ENCODE assay signal across 24 cellular contexts in the genomic region with DNA sequence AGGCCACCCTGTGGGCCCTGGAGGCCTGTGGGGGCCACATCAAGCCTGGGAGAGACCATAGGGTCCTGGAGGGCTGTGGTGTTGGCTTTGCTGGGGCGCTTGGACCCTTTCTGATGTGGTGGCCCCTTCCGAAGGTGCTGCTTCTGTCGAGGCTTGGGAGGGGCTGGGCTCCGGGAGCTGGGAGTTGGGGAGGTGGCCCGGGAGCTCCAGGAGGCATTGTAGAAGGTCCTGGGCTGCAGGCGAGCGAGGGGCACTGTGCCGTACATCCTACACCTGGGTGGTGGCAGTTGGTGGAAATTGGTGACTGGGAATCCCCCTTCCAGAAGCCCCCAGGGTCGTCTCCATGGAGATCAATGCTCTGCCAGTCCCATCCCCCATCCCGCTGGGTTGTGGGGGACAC. TPM values are rescaled to one million over a fixed set of nuclear protein-coding genes. Genes with fewer than 3 reads are reported as not detected.
DNase-seq lines count a peak whose midpoint lies in the region; ATAC-seq and TF ChIP-seq lines count a peak whose summit lies in the region.
"Had no signal": no experiment of that assay in that cellular context is flagged by ENCODE, and none has a peak within 500 bp of the region (broad histone marks: within the 10 kb centered on the region; RNA-seq: fewer than 3 reads in every experiment).

No MANE protein-coding gene starts in this region.

- H4K20me1 ChIP-seq in SK-N-SH (ENCODE audit: insufficient read depth) = no peaks in the 10 kb centered on the region

- H4K8ac ChIP-seq in neuronal stem cell (ENCODE audit: low read depth, low read length) = peak overlapping the region; percentile 56

- no peak overlapping the region for H3K27ac ChIP-seq in SK-N-SH (ENCODE audit: low read depth in 2 of 2, low read length in 1 of 2)
- no peak overlapping the region for H3K27ac ChIP-seq in neuronal stem cell (replicated peaks; ENCODE audit: low read length)
- H3K27ac ChIP-seq: HL-60 had no signal

- no peak overlapping the region for H3K4me3 Mint-ChIP-seq in activated naive CD8-positive, alpha-beta T cell treated with anti-CD3 and anti-CD28 coated beads for 36 hours
- no peak overlapping the region for H3K4me3 Mint-ChIP-seq in endothelial cell (ENCODE audit: unreplicated experiment)
- H3K4me3 Mint-ChIP-seq: CD4-positive, CD25-positive, alpha-beta regulatory T cell; CD8-positive, alpha-beta memory T cell; HFFc6 had no signal

- peaks cover 0 to 20% of the 10 kb centered on the region in 2 experiments; a peak in 2 of 4 replicates for H3K4me1 ChIP-seq in SK-N-SH (ENCODE audit: control insufficient read depth in 1 of 2, insufficient read depth in 2 of 2, low read depth in 1 of 2, low read length in 1 of 2)
- peaks cover 15 to 24% of the 10 kb centered on the region in 2 donors for H3K4me1 ChIP-seq in neuronal stem cell (ENCODE audit: control insufficient read depth in 2 of 2, insufficient read depth in 1 of 2, low read depth in 1 of 2, low read length in 2 of 2)
- H3K4me1 ChIP-seq: BE2C had no signal

- no peaks in the 10 kb centered on the region for H3K9me2 ChIP-seq in SK-N-SH

- CTCF ChIA-PET in SK-N-SH (lab: Yijun Ruan, JAX) = interaction anchor here (3.2 kb wide), 2 partner anchors 11 kb away, joined by 12 to 14 read pairs; no protein-coding TSS in a partner anchor

- no peaks in the 10 kb centered on the region for H3K9me3 Mint-ChIP-seq in activated naive CD8-positive, alpha-beta T cell treated with anti-CD3 and anti-CD28 coated beads for 36 hours
- no peaks in the 10 kb centered on the region for H3K9me3 Mint-ChIP-seq in endothelial cell (ENCODE audit: unreplicated experiment)
- H3K9me3 Mint-ChIP-seq: CD8-positive, alpha-beta memory T cell; GM23338; HFFc6 had no signal

- no peaks in the 10 kb centered on the region for H3K36me3 Mint-ChIP-seq in activated naive CD8-positive, alpha-beta T cell treated with anti-CD3 and anti-CD28 coated beads for 36 hours
- H3K36me3 Mint-ChIP-seq in endothelial cell (ENCODE audit: low read depth, unreplicated experiment) = peaks cover 4% of the 10 kb centered on the region
- H3K36me3 Mint-ChIP-seq: CD4-positive, CD25-positive, alpha-beta regulatory T cell; CD8-positive, alpha-beta memory T cell had no signal

- H3K14ac ChIP-seq in neuronal stem cell (ENCODE audit: low read length) = no peak overlapping the region

- no peaks in the 10 kb centered on the region for H3K36me3 ChIP-seq in SK-N-SH (replicated peaks in 1 of 2; ENCODE audit: control insufficient read depth in 1 of 2, insufficient read depth in 2 of 2, low read length in 1 of 2)
- peaks cover 30 to 60% of the 10 kb centered on the region in 2 donors for H3K36me3 ChIP-seq in neuronal stem cell (replicated peaks in 1 of 2; ENCODE audit: control insufficient read depth in 2 of 2, insufficient read depth in 2 of 2, low read length in 2 of 2)
- H3K36me3 ChIP-seq: BE2C had no signal

- H3K4me3 ChIP-seq in SK-N-SH (ENCODE audit: low read depth in 2 of 2, low read length in 1 of 2) = no peak overlapping the region
- H3K4me3 ChIP-seq in neuronal stem cell (ENCODE audit: low read length in 2 of 2) = no peak overlapping the region
- H3K4me3 ChIP-seq: GM12878 had no signal

- H3K27me3 Mint-ChIP-seq in activated naive CD8-positive, alpha-beta T cell treated with anti-CD3 and anti-CD28 coated beads for 36 hours = no peaks in the 10 kb centered on the region
- H3K27me3 Mint-ChIP-seq in endothelial cell (ENCODE audit: unreplicated experiment) = peaks cover 5% of the 10 kb centered on the region
- H3K27me3 Mint-ChIP-seq: CD4-positive, CD25-positive, alpha-beta regulatory T cell had no signal

- H3K9ac ChIP-seq in SK-N-SH (no peak overlapping the region), neuronal stem cell (ENCODE audit: low read depth, low read length, poor library complexity) (no peak overlapping the region)

- H3K27me3 ChIP-seq in SK-N-SH (ENCODE audit: insufficient read depth) (peaks cover 4% of the 10 kb centered on the region; the same call in 1 of the 2 replicates), neuronal stem cell (ENCODE audit: control insufficient read depth in 3 of 3, insufficient read depth in 3 of 3, low read depth in 1 of 3, low read length in 3 of 3) (peaks cover 0 to 3% (median 0%) of the 10 kb centered on the region in 3 experiments)
- H3K27me3 ChIP-seq: BE2C had no signal

- no peaks in the 10 kb centered on the region for H3F3A ChIP-seq in SK-N-SH (replicated peaks; ENCODE audit: insufficient read depth)

- POLR2A ChIA-PET in SK-N-SH (lab: Yijun Ruan, JAX) = no interaction called here

- ATAC-seq in SK-N-SH treated with all-trans-retinoic acid at 6 μM for 48 hours (no peak), GM19467 (IDR thresholded peaks at IDR 0.05; ENCODE audit: unreplicated experiment) (no peak)
- ATAC-seq: GM12878, GM23338, HCT116 had no signal

- H2BK5ac ChIP-seq in neuronal stem cell (ENCODE audit: low read length) = no peak overlapping the region

- H3K4me2 ChIP-seq in SK-N-SH = no peak overlapping the region
- no peak overlapping the region for H3K4me2 ChIP-seq in neuronal stem cell (ENCODE audit: insufficient read depth, low read length, poor library complexity, severe bottlenecking)

- WGBS in SK-N-SH (ENCODE audit: low lambda C conversion rate) = 57% methylated on average over 3 of the region's 10 CpGs
- no CpG with 5 or more reads among the region's 10 CpGs for WGBS in neuronal stem cell (ENCODE audit: extremely low coverage in 2 of 2, insufficient read length in 2 of 2, insufficient replicate concordance in 1 of 2), 2 donors

- H3K79me1 ChIP-seq in neuronal stem cell (ENCODE audit: low read depth, low read length) = peaks cover 12% of the 10 kb centered on the region

- H3K18ac ChIP-seq in neuronal stem cell (ENCODE audit: low read length) = no peak overlapping the region

- H3K27ac Mint-ChIP-seq in activated naive CD8-positive, alpha-beta T cell treated with anti-CD3 and anti-CD28 coated beads for 36 hours = no peak overlapping the region
- no peak overlapping the region for H3K27ac Mint-ChIP-seq in endothelial cell (ENCODE audit: unreplicated experiment)
- H3K27ac Mint-ChIP-seq: CD4-positive, CD25-positive, alpha-beta regulatory T cell; CD8-positive, alpha-beta memory T cell; GM23338; HFFc6 had no signal

- H3K4ac ChIP-seq in neuronal stem cell (ENCODE audit: low read length) = no peak overlapping the region

- H2AFZ ChIP-seq in SK-N-SH (ENCODE audit: low read depth) (no peak overlapping the region), neuronal stem cell (ENCODE audit: low read length) (no peak overlapping the region)
- H2AFZ ChIP-seq: GM23338 had no signal

- H3K23ac ChIP-seq in neuronal stem cell (ENCODE audit: low read depth, low read length, poor library complexity) = no peak overlapping the region

- TF ChIP-seq EP300 in SK-N-SH (IDR thresholded peaks at IDR 0.05; ENCODE audit: borderline replicate concordance in 1 of 2, low read depth in 1 of 2, low read length in 1 of 2) = no peak

- DNase-seq in SK-N-SH (peak; percentile 11), HuH-7 (ENCODE audit: low spot score) (peak; percentile 16), neuronal stem cell (ENCODE audit: low spot score) (no peak), endothelial cell (ENCODE audit: low spot score) (no peak)
- no peak for DNase-seq in activated naive CD8-positive, alpha-beta T cell treated with anti-CD3 and anti-CD28 coated beads for 36 hours
- DNase-seq: ACHN; BE2C; C1 segment of cervical spinal cord; CD4-positive, CD25-positive, alpha-beta regulatory T cell; CD8-positive, alpha-beta memory T cell; COR-L47; DMS 273 treated with DMSO at 0.1 percent for 48 hours; DMS53; DND-41; EL; HFFc6; IMR-90 had no signal

- H2AK5ac ChIP-seq in neuronal stem cell (ENCODE audit: low read depth, low read length) = no peak overlapping the region

- no peak overlapping the region for H2BK120ac ChIP-seq in neuronal stem cell (ENCODE audit: low read depth, low read length)

- no peaks in the 10 kb centered on the region for H3K79me2 ChIP-seq in SK-N-SH (ENCODE audit: insufficient read depth)

- no peak overlapping the region for H4K91ac ChIP-seq in neuronal stem cell (ENCODE audit: low read depth, low read length, poor library complexity)

- no peak overlapping the region for H2BK15ac ChIP-seq in neuronal stem cell (ENCODE audit: low read length)

- TF ChIP-seq CTCF in SK-N-SH (IDR thresholded peaks at IDR 0.05) (no peak), endothelial cell (IDR thresholded peaks at IDR 0.05; ENCODE audit: unreplicated experiment) (no peak)

- no peaks in the 10 kb centered on the region for H3K9me3 ChIP-seq in SK-N-SH
- H3K9me3 ChIP-seq in neuronal stem cell (replicated peaks in 1 of 2; ENCODE audit: control insufficient read depth in 2 of 2, insufficient read depth in 1 of 2, low read depth in 1 of 2, low read length in 2 of 2) = no peaks in the 10 kb centered on the region
- H3K9me3 ChIP-seq: BE2C had no signal

- no peaks in the 10 kb centered on the region for H3K4me1 Mint-ChIP-seq in activated naive CD8-positive, alpha-beta T cell treated with anti-CD3 and anti-CD28 coated beads for 36 hours
- peaks cover 5% of the 10 kb centered on the region for H3K4me1 Mint-ChIP-seq in endothelial cell (ENCODE audit: unreplicated experiment)
- H3K4me1 Mint-ChIP-seq: CD4-positive, CD25-positive, alpha-beta regulatory T cell; CD8-positive, alpha-beta memory T cell had no signal

- no peak overlapping the region for H2BK12ac ChIP-seq in neuronal stem cell (ENCODE audit: low read length)

- no peak for TF ChIP-seq RAD21 in SK-N-SH (IDR thresholded peaks at IDR 0.05; ENCODE audit: low read length)

RNA-seq across cellular contexts. Expression of a gene that starts 2.6 kb away (rescaled TPM):
- not detected in 2 replicates for polyA plus RNA-seq in SK-N-SH (2012; rRNA removed)
- not detected in 2 replicates for polyA plus RNA-seq in SK-N-SH (2012; cell fraction: cytosol; rRNA removed)
- not detected in 2 replicates for polyA plus RNA-seq in SK-N-SH (2012; cell fraction: nucleus; rRNA removed)
- 12.3 TPM for polyA plus RNA-seq in neuronal stem cell (2013, experiment 1 of 2)
- 11.3 TPM for polyA plus RNA-seq in neuronal stem cell (2013, experiment 2 of 2)
- total RNA-seq in activated naive CD8-positive, alpha-beta T cell treated with anti-CD3 and anti-CD28 coated beads for 36 hours = not detected
- 2.8 TPM for total RNA-seq in endothelial cell (ENCODE audit: unreplicated experiment)
- total RNA-seq: A172; CD4-positive, CD25-positive, alpha-beta regulatory T cell; CD8-positive, alpha-beta memory T cell; GM12878 had no signal
- polyA plus RNA-seq: CD4-positive, CD25-positive, alpha-beta regulatory T cell; CD8-positive, alpha-beta memory T cell had no signal

RNA-seq across cellular contexts. Expression of a gene that starts 15.0 kb away (rescaled TPM):
- polyA plus RNA-seq in SK-N-SH (2012; rRNA removed) = 3.2 TPM in 2 replicates
- 0.73 and 1.2 TPM in 2 replicates for polyA plus RNA-seq in SK-N-SH (2012; cell fraction: cytosol; rRNA removed)
- polyA plus RNA-seq in SK-N-SH (2012; cell fraction: nucleus; rRNA removed) = 14.7 and 18.9 TPM in 2 replicates
- polyA plus RNA-seq in neuronal stem cell (2013, experiment 1 of 2) = 4.8 TPM
- 4.6 TPM for polyA plus RNA-seq in neuronal stem cell (2013, experiment 2 of 2)
- under 1 TPM; 0.23 to 0.44 TPM for total RNA-seq in activated naive CD8-positive, alpha-beta T cell treated with anti-CD3 and anti-CD28 coated beads for 36 hours
- total RNA-seq in endothelial cell (ENCODE audit: unreplicated experiment) = 2.8 TPM
- total RNA-seq: CD4-positive, CD25-positive, alpha-beta regulatory T cell had no signal
- polyA plus RNA-seq: CD8-positive, alpha-beta memory T cell had no signal

RNA-seq across cellular contexts. Expression of a gene that starts 22.3 kb away (rescaled TPM):
- polyA plus RNA-seq in SK-N-SH (2012; rRNA removed) = 21.7 and 32.1 TPM in 2 replicates
- 18.4 and 24.3 TPM in 2 replicates for polyA plus RNA-seq in SK-N-SH (2012; cell fraction: cytosol; rRNA removed)
- 22.4 and 31.8 TPM in 2 replicates for polyA plus RNA-seq in SK-N-SH (2012; cell fraction: nucleus; rRNA removed)
- polyA plus RNA-seq in neuronal stem cell (2013, experiment 1 of 2) = 18.5 TPM
- 18.0 TPM for polyA plus RNA-seq in neuronal stem cell (2013, experiment 2 of 2)
- 10 to 100 TPM; 20.5 to 21.3 TPM for total RNA-seq in activated naive CD8-positive, alpha-beta T cell treated with anti-CD3 and anti-CD28 coated beads for 36 hours
- 30.9 TPM for total RNA-seq in endothelial cell (ENCODE audit: unreplicated experiment)

RNA-seq across cellular contexts. Expression of a gene that starts 30.4 kb away (rescaled TPM):
- polyA plus RNA-seq in SK-N-SH (2012; rRNA removed) = 97.1 and 117 TPM in 2 replicates
- 55.2 and 84.3 TPM in 2 replicates for polyA plus RNA-seq in SK-N-SH (2012; cell fraction: cytosol; rRNA removed)
- 81.0 and 129 TPM in 2 replicates for polyA plus RNA-seq in SK-N-SH (2012; cell fraction: nucleus; rRNA removed)
- 44.6 TPM for polyA plus RNA-seq in neuronal stem cell (2013, experiment 1 of 2)
- polyA plus RNA-seq in neuronal stem cell (2013, experiment 2 of 2) = 40.6 TPM
- 1 to 10 TPM; 6.4 to 7.8 TPM for total RNA-seq in activated naive CD8-positive, alpha-beta T cell treated with anti-CD3 and anti-CD28 coated beads for 36 hours
- total RNA-seq in endothelial cell (ENCODE audit: unreplicated experiment) = 35.4 TPM

RNA-seq across cellular contexts. Expression of a gene that starts 56.6 kb away (rescaled TPM):
- 12.5 and 30.4 TPM in 2 replicates for polyA plus RNA-seq in SK-N-SH (2012; rRNA removed)
- 9.1 and 14.9 TPM in 2 replicates for polyA plus RNA-seq in SK-N-SH (2012; cell fraction: cytosol; rRNA removed)
- 70.2 and 73.7 TPM in 2 replicates for polyA plus RNA-seq in SK-N-SH (2012; cell fraction: nucleus; rRNA removed)
- polyA plus RNA-seq in neuronal stem cell (2013, experiment 1 of 2) = 25.4 TPM
- 25.4 TPM for polyA plus RNA-seq in neuronal stem cell (2013, experiment 2 of 2)
- 10 to 100 TPM; 19.2 to 19.8 TPM for total RNA-seq in activated naive CD8-positive, alpha-beta T cell treated with anti-CD3 and anti-CD28 coated beads for 36 hours
- 736 TPM for total RNA-seq in endothelial cell (ENCODE audit: unreplicated experiment)

Comparison
In these comparisons a context has a peak if more than half of its experiments do, and no peak if none do; other contexts are left out.
1. DNase-seq: peak in SK-N-SH (single experiment) and HuH-7 (single experiment); none in neuronal stem cell (single experiment), activated naive CD8-positive, alpha-beta T cell treated with anti-CD3 and anti-CD28 coated beads for 36 hours (single experiment) and endothelial cell (single experiment).